ENCODE assay signal across 25 cellular contexts in the genomic region with DNA sequence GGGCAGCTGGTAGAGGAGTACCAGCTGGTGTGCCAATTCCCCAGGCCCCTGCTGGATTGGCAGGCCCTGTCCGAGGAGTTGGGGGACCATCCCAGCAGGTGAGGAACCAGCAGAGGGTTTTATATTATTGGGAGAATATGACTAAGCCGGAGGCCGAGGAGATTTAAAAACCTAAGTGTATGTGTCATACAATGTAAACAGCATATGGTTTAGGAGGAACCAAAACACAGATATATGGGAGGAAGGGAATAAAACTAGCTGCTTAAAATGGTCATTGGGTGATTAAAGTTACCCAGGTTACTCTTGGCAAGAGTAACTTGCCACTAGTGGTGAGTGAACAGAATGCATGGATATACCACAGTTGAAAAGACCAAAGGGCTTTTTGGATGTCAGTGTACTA. TPM values are rescaled to one million over a fixed set of nuclear protein-coding genes. Genes with fewer than 3 reads are reported as not detected.
DNase-seq lines count a peak whose midpoint lies in the region; ATAC-seq and TF ChIP-seq lines count a peak whose summit lies in the region.
"Had no signal": no experiment of that assay in that cellular context is flagged by ENCODE, and none has a peak within 500 bp of the region (broad histone marks: within the 10 kb centered on the region; RNA-seq: fewer than 3 reads in every experiment).

No MANE protein-coding gene starts in this region.

- H3K27ac Mint-ChIP-seq in HFFc6 (no peak overlapping the region), chondrocyte (ENCODE audit: unreplicated experiment) (no peak overlapping the region), type B pancreatic cell (no peak overlapping the region)
- H3K27ac Mint-ChIP-seq: CD8-positive, alpha-beta memory T cell had no signal

- H3K36me3 Mint-ChIP-seq in HFFc6 (ENCODE audit: low read depth): peaks cover 51% of the 10 kb centered on the region
- H3K36me3 Mint-ChIP-seq in chondrocyte (ENCODE audit: low read depth): peaks cover 33% of the 10 kb centered on the region
- peaks cover 40% of the 10 kb centered on the region for H3K36me3 Mint-ChIP-seq in type B pancreatic cell

- H3K9me3 Mint-ChIP-seq in HFFc6 (peaks cover 13% of the 10 kb centered on the region), chondrocyte (ENCODE audit: low read depth) (peaks cover 30% of the 10 kb centered on the region), type B pancreatic cell (peaks cover 10% of the 10 kb centered on the region)

- no peak for ATAC-seq in HG03196 (IDR thresholded peaks at IDR 0.05; ENCODE audit: unreplicated experiment)
- ATAC-seq: HCT116 had no signal

- no peaks in the 10 kb centered on the region for H3K4me1 Mint-ChIP-seq in HFFc6 (ENCODE audit: low read depth)
- no peaks in the 10 kb centered on the region for H3K4me1 Mint-ChIP-seq in chondrocyte (ENCODE audit: low read depth)
- H3K4me1 Mint-ChIP-seq in type B pancreatic cell (ENCODE audit: unreplicated experiment): no peaks in the 10 kb centered on the region
- H3K4me1 Mint-ChIP-seq: CD14-positive monocyte; CD8-positive, alpha-beta memory T cell had no signal

- DNase-seq in DMS 273 (lab: John Stamatoyannopoulos, UW; ENCODE audit: unreplicated experiment): peak; percentile 4
- no peak for DNase-seq in DMS 273 treated with DMSO at 0.1 percent for 48 hours (lab: John Stamatoyannopoulos, UW)
- no peak for DNase-seq in HFFc6
- no peak for DNase-seq in chondrocyte (ENCODE audit: low spot score)
- DNase-seq in type B pancreatic cell (ENCODE audit: extremely low spot score, unreplicated experiment): no peak
- no peak for DNase-seq in NCI-H1417 treated with DMSO at 0.1 percent for 48 hours (lab: John Stamatoyannopoulos, UW)
- DNase-seq: BE2C; Calu3; CD8-positive, alpha-beta memory T cell; EL; GDM1; KBM-7; MV-4-11; NCI-H1105; NCI-H146; NCI-H2029; NCI-H446 treated with DMSO at 0.1 percent for 48 hours; NCI-H526; NCI-H82; NK-92 treated with Interleukin-12 subunit alpha and Interleukin-12 subunit beta, amount 100 ng/mL, for 24 hours; PC-9; Right ventricle myocardium superior had no signal

- no peaks in the 10 kb centered on the region for H3K27me3 Mint-ChIP-seq in HFFc6 (ENCODE audit: insufficient read depth)
- no peaks in the 10 kb centered on the region for H3K27me3 Mint-ChIP-seq in chondrocyte (ENCODE audit: low read depth)
- no peaks in the 10 kb centered on the region for H3K27me3 Mint-ChIP-seq in type B pancreatic cell
- H3K27me3 Mint-ChIP-seq: CD8-positive, alpha-beta memory T cell had no signal

- peak; percentile 48 for TF ChIP-seq CTCF in HFFc6 (IDR thresholded peaks at IDR 0.05)
- TF ChIP-seq CTCF in chondrocyte (IDR thresholded peaks at IDR 0.05): peak; percentile 19
- peak; percentile 42 for TF ChIP-seq CTCF in type B pancreatic cell (conservative IDR thresholded peaks at IDR 0.05)

- no peak overlapping the region for H3K4me3 Mint-ChIP-seq in HFFc6
- H3K4me3 Mint-ChIP-seq in chondrocyte (ENCODE audit: unreplicated experiment): no peak overlapping the region
- no peak overlapping the region for H3K4me3 Mint-ChIP-seq in type B pancreatic cell
- H3K4me3 Mint-ChIP-seq: CD14-positive monocyte; CD8-positive, alpha-beta memory T cell had no signal

RNA-seq across cellular contexts. Expression of gene SNRPN, which starts 22.1 kb away (rescaled TPM):
- 10 to 100 TPM; 68.4 to 91.0 (median 88.8) TPM for total RNA-seq in HFFc6 (2021; fragmentation: NEBNext Ultra II Directional; extraction: Animal tissue kit (Norgen Biotek cat#: 25700))
- 93.8 to 99.5 TPM (median 97.4 TPM) in 3 replicates for total RNA-seq in chondrocyte
- total RNA-seq in type B pancreatic cell (ENCODE audit: low replicate concordance): 91.8 and 106 TPM in 2 replicates
- total RNA-seq: Calu3 had no signal

RNA-seq across cellular contexts. Expression of gene SNURF, which starts 22.1 kb away (rescaled TPM):
- total RNA-seq in HFFc6 (2021; fragmentation: NEBNext Ultra II Directional; extraction: Animal tissue kit (Norgen Biotek cat#: 25700)): 10 to 100 TPM; 12.7 to 20.1 (median 16.5) TPM
- total RNA-seq in chondrocyte: 15.3 to 19.5 TPM (median 17.8 TPM) in 3 replicates
- total RNA-seq in type B pancreatic cell (ENCODE audit: low replicate concordance): 16.7 and 20.2 TPM in 2 replicates
- total RNA-seq: Calu3 had no signal
